Comparison of ENCODE assay signal across 8 cellular contexts in the genomic region with DNA sequence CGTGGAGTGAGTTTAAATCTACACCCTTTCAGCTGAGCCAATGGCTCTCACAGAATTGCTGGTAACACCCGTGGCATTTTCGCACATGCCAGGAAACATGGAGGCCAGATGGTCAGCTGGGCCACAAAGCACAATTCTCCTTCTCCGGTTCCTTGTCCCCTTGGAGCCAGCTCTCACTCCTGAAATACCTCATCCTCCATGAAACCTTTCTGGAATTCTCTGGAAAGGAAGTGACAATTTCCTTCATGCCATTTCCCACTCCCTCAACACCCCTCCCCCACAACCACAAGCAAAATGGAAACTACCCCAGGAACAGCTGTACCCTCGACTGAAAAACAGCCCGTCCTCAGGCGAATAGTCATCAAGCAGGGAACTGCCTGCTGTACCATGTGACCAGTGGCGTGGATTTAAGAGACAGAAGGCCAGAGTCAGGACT. TPM values are rescaled to one million over a fixed set of nuclear protein-coding genes. Genes with fewer than 3 reads are reported as not detected.
DNase-seq lines count a peak whose midpoint lies in the region; ATAC-seq and TF ChIP-seq lines count a peak whose summit lies in the region.

No MANE protein-coding gene starts in this region.

- H3K27me3 ChIP-seq in DOHH2 (ENCODE audit: control insufficient read depth, low read length) (no peaks in the 10 kb centered on the region), KMS-11 (ENCODE audit: insufficient read depth, low read depth) (no peaks in the 10 kb centered on the region), osteoblast (ENCODE audit: insufficient read depth, low read length) (no peaks in the 10 kb centered on the region)

- H3K27ac ChIP-seq in DOHH2 (ENCODE audit: low read depth, low read length) (peak overlapping the region; percentile 97), KMS-11 (peak overlapping the region; percentile 59; the same call in 1 of the 2 replicates), osteoblast (ENCODE audit: low read depth, low read length) (no peak overlapping the region)

- peaks cover 61% of the 10 kb centered on the region for H3K4me1 Mint-ChIP-seq in central memory CD8-positive, alpha-beta T cell

- H3K9me3 Mint-ChIP-seq in central memory CD8-positive, alpha-beta T cell = no peaks in the 10 kb centered on the region

- peaks cover 64% of the 10 kb centered on the region for H3K79me2 ChIP-seq in DOHH2 (ENCODE audit: control insufficient read depth, low read length)
- no peaks in the 10 kb centered on the region for H3K79me2 ChIP-seq in KMS-11 (ENCODE audit: insufficient read depth, low read depth)
- H3K79me2 ChIP-seq in osteoblast (ENCODE audit: insufficient read depth, low read length) = peaks cover 60% of the 10 kb centered on the region

- H3K36me3 Mint-ChIP-seq in central memory CD8-positive, alpha-beta T cell (ENCODE audit: insufficient read depth) = peaks cover 17% of the 10 kb centered on the region

- TF ChIP-seq CTCF in DOHH2 (IDR thresholded peaks at IDR 0.05; ENCODE audit: low read depth, low read length, poor library complexity, severe bottlenecking) = no peak
- TF ChIP-seq CTCF in KMS-11 (conservative IDR thresholded peaks at IDR 0.05; ENCODE audit: low read depth, low read length) = no peak
- TF ChIP-seq CTCF in osteoblast (IDR thresholded peaks at IDR 0.05; ENCODE audit: extremely low read depth, low read depth, low read length) = no peak

- peak overlapping the region; percentile 18; the same call in 1 of the 2 replicates for H3K9ac ChIP-seq in KMS-11

- H3K4me3 Mint-ChIP-seq in central memory CD8-positive, alpha-beta T cell = peak overlapping the region; percentile 83

- H2AFZ ChIP-seq in KMS-11 (ENCODE audit: low read depth) (no peak overlapping the region), osteoblast (ENCODE audit: low read length) (no peak overlapping the region)

- no peaks in the 10 kb centered on the region for H3K9me3 ChIP-seq in DOHH2 (ENCODE audit: control insufficient read depth, insufficient read depth, low read length)
- no peaks in the 10 kb centered on the region for H3K9me3 ChIP-seq in osteoblast (ENCODE audit: low read depth, low read length)

- H3F3A ChIP-seq in DOHH2 (ENCODE audit: control insufficient read depth, insufficient read depth) = peaks cover 19% of the 10 kb centered on the region

- ATAC-seq in central memory CD8-positive, alpha-beta T cell (replicated peaks; ENCODE audit: extremely low read depth, poor library complexity, severe bottlenecking) = no peak
- ATAC-seq in GM21576 (IDR thresholded peaks at IDR 0.05; ENCODE audit: unreplicated experiment) = no peak

- no peaks in the 10 kb centered on the region for H4K20me1 ChIP-seq in DOHH2 (ENCODE audit: control insufficient read depth, insufficient read depth, low read depth, low read length)
- no peaks in the 10 kb centered on the region for H4K20me1 ChIP-seq in KMS-11 (ENCODE audit: insufficient read depth)
- peaks cover 29% of the 10 kb centered on the region for H4K20me1 ChIP-seq in osteoblast (ENCODE audit: insufficient read depth, low read length)

- peaks cover 14% of the 10 kb centered on the region for H3K36me3 ChIP-seq in DOHH2 (ENCODE audit: control insufficient read depth, low read length)
- H3K36me3 ChIP-seq in KMS-11 (ENCODE audit: insufficient read depth) = no peaks in the 10 kb centered on the region
- no peaks in the 10 kb centered on the region for H3K36me3 ChIP-seq in osteoblast (ENCODE audit: insufficient read depth, low read length)

- H3K4me1 ChIP-seq in DOHH2 (ENCODE audit: control insufficient read depth, low read length) = peaks cover 85% of the 10 kb centered on the region
- H3K4me1 ChIP-seq in KMS-11 (ENCODE audit: low read depth, poor library complexity, severe bottlenecking) = peaks cover 77% of the 10 kb centered on the region
- H3K4me1 ChIP-seq in osteoblast (ENCODE audit: insufficient read depth, low read length) = peaks cover 14% of the 10 kb centered on the region

- H3K27ac Mint-ChIP-seq in central memory CD8-positive, alpha-beta T cell (ENCODE audit: low read depth) = peak overlapping the region; percentile 57

- H3K4me2 ChIP-seq in DOHH2 (ENCODE audit: low read length) (peak overlapping the region; percentile 97), KMS-11 (peak overlapping the region; percentile 89), osteoblast (ENCODE audit: insufficient read depth, low read length) (no peak overlapping the region)

- H3K4me3 ChIP-seq in DOHH2 (ENCODE audit: low read length) = peak overlapping the region; percentile 74
- H3K4me3 ChIP-seq in KMS-11 (IDR thresholded peaks at IDR 0.05; ENCODE audit: insufficient read depth, low read depth, low read length) = no peak overlapping the region
- H3K4me3 ChIP-seq in osteoblast (ENCODE audit: insufficient read depth, low read length) = no peak overlapping the region

- no peak for DNase-seq in central memory CD8-positive, alpha-beta T cell (ENCODE audit: low spot score in 2 of 2)
- peak; percentile 47 for DNase-seq in osteoblast (ENCODE audit: insufficient read length, low spot score, missing footprints)
- no peak for DNase-seq in HK-2 (ENCODE audit: unreplicated experiment)
- no peak for DNase-seq in T-helper 9 cell
- DNase-seq in NCI-H1417 (lab: John Stamatoyannopoulos, UW) = no peak

- no peaks in the 10 kb centered on the region for H3K9me2 ChIP-seq in DOHH2 (replicated peaks; ENCODE audit: control insufficient read depth, low read length)

- no peaks in the 10 kb centered on the region for H3K27me3 Mint-ChIP-seq in central memory CD8-positive, alpha-beta T cell

RNA-seq across cellular contexts. Expression of a gene that starts 24.7 kb away (rescaled TPM):
- 24.8 and 25.0 TPM in 2 replicates for total RNA-seq in osteoblast
